ENCODE assay signal across 8 cellular contexts in genomic region chr16:89949121-89949742, GRCh38. TPM values are rescaled to one million over a fixed set of nuclear protein-coding genes. Genes with fewer than 3 reads are reported as not detected.
A peak's percentile ranks its signal among the peaks of the same experiment; 100 is the strongest.
DNase-seq lines count a peak whose midpoint lies in the region; ATAC-seq, FAIRE-seq and TF ChIP-seq lines count a peak whose summit lies in the region.

No MANE protein-coding gene starts in this region.

- TF ChIP-seq POLR2A in HepG2 (IDR thresholded peaks at IDR 0.05; ENCODE audit: insufficient read depth in 1 of 2, low read depth in 2 of 2, low read length in 2 of 2) = no peak

- no peaks in the 10 kb centered on the region for H3K27me3 ChIP-seq in ascending aorta
- peaks cover 0 to 15% of the 10 kb centered on the region in 2 experiments; a peak in 3 of 5 replicates for H3K27me3 ChIP-seq in HepG2 (ENCODE audit: control insufficient read depth in 1 of 2, insufficient read depth in 2 of 2, low read length in 2 of 2)
- H3K27me3 ChIP-seq in thymus (ENCODE audit: control insufficient read depth, insufficient read depth) = peaks cover 29% of the 10 kb centered on the region

- H3K4me1 ChIP-seq in ascending aorta (peaks cover 9 to 15% of the 10 kb centered on the region in 2 donors), HepG2 (ENCODE audit: insufficient read depth, low read length) (peaks cover 32% of the 10 kb centered on the region), thymus (ENCODE audit: control insufficient read depth, insufficient read depth, low read length) (peaks cover 6% of the 10 kb centered on the region)

- CTCF ChIA-PET in activated CD8-positive, alpha-beta memory T cell treated with anti-CD3 and anti-CD28 coated beads, Interleukin-2, amount 10 ng/mL, durations not matched to agents 7 days and 5 days (lab: Charles Lee) = interaction anchor here (0.8 to 1.3 kb wide), 4 partner anchors 23 to 250 kb away, joined by 3 to 4 read pairs (median 3); no protein-coding TSS in a partner anchor
- CTCF ChIA-PET in HepG2 (lab: Yijun Ruan, JAX; ENCODE audit: low intra/inter-chr PET ratio, low total read pairs) = no interaction called here

- in situ Hi-C loops in HepG2 (cut with HindIII; ENCODE audit: extremely low pct_ligation_motif_present, low pct_unique_long_range_greater_than_20kb) = no loop called here

- H3K36me3 ChIP-seq in ascending aorta (no peaks in the 10 kb centered on the region), HepG2 (replicated peaks in 1 of 2; ENCODE audit: control insufficient read depth in 1 of 2, insufficient read depth in 2 of 2, low read length in 2 of 2) (no peaks in the 10 kb centered on the region), thymus (ENCODE audit: control insufficient read depth, insufficient read depth) (no peaks in the 10 kb centered on the region)

- intact Hi-C loops in ascending aorta (cut with DNase I) = loop anchor here (2.0 kb wide), 1 partner anchor 26 kb away; the partner anchor contains the start of gene TUBB3
- intact Hi-C loops in HepG2 (cut with micrococcal nuclease; ENCODE audit: unreplicated experiment) = no loop called here

- H3K9me3 ChIP-seq in ascending aorta (no peaks in the 10 kb centered on the region), HepG2 (ENCODE audit: low read length) (no peaks in the 10 kb centered on the region), thymus (ENCODE audit: control insufficient read depth) (peaks cover 10% of the 10 kb centered on the region)

- peaks cover 15% of the 10 kb centered on the region for H3K79me2 ChIP-seq in HepG2 (ENCODE audit: insufficient read depth, low read length)

- 23% methylated on average over 21 of the region's 55 CpGs for WGBS in HepG2 (ENCODE audit: low lambda C conversion rate)
- WGBS in thymus = 33% methylated on average over 55 of the region's 55 CpGs

- no peak for FAIRE-seq in HepG2 (lab: Jason Lieb, UNC)

- TF ChIP-seq CTCF in ascending aorta (IDR thresholded peaks at IDR 0.05) (no peak), HepG2 (CRISPR knock-in tag; IDR thresholded peaks at IDR 0.05) (0 out of 2 replicates have a peak, but pooled peaks have one; percentile 13)

- peaks cover 15% of the 10 kb centered on the region for H3K4me1 Mint-ChIP-seq in activated CD8-positive, alpha-beta memory T cell treated with anti-CD3 and anti-CD28 coated beads, Interleukin-2, amount 10 ng/mL, durations not matched to agents 7 days and 5 days

- peak overlapping the region; percentile 43 to 56 for H3K27ac ChIP-seq in ascending aorta
- H3K27ac ChIP-seq in HepG2 (ENCODE audit: extremely low read length, insufficient read depth, low read length) = peak overlapping the region; percentile 20
- H3K27ac ChIP-seq in thymus (ENCODE audit: low read depth) = no peak overlapping the region

- no peaks in the 10 kb centered on the region for H4K20me1 ChIP-seq in HepG2 (ENCODE audit: insufficient read depth, low read length)

- ATAC-seq in activated CD8-positive, alpha-beta memory T cell treated with anti-CD3 and anti-CD28 coated beads, Interleukin-2, amount 10 ng/mL, durations not matched to agents 7 days and 5 days = no peak
- ATAC-seq in HepG2 (no peak), GM19397 (IDR thresholded peaks at IDR 0.05; ENCODE audit: unreplicated experiment) (no peak)

- no peak for TF ChIP-seq RAD21 in HepG2 (CRISPR knock-in tag; IDR thresholded peaks at IDR 0.05)

- H3K4me3 Mint-ChIP-seq in activated CD8-positive, alpha-beta memory T cell treated with anti-CD3 and anti-CD28 coated beads, Interleukin-2, amount 10 ng/mL, durations not matched to agents 7 days and 5 days = peak overlapping the region; percentile 64

- H2AFZ ChIP-seq in HepG2 (ENCODE audit: low read length) = no peak overlapping the region

- no peak overlapping the region for H3K27ac Mint-ChIP-seq in activated CD8-positive, alpha-beta memory T cell treated with anti-CD3 and anti-CD28 coated beads, Interleukin-2, amount 10 ng/mL, durations not matched to agents 7 days and 5 days

- peak overlapping the region; percentile 80 for H3K4me2 ChIP-seq in HepG2 (ENCODE audit: low read depth, low read length)

- POLR2A ChIA-PET in HepG2 (lab: Yijun Ruan, JAX) = interaction anchor here (0.7 to 4.2 kb wide), 4 partner anchors 10 to 27 kb away, joined by 4 to 46 read pairs (median 9); partner anchors contain the start of gene TUBB3

- no peaks in the 10 kb centered on the region for H3K9me3 Mint-ChIP-seq in activated CD8-positive, alpha-beta memory T cell treated with anti-CD3 and anti-CD28 coated beads, Interleukin-2, amount 10 ng/mL, durations not matched to agents 7 days and 5 days (ENCODE audit: low read depth)

- H3K9ac ChIP-seq in HepG2 (ENCODE audit: insufficient read depth, low read depth, low read length) = peak overlapping the region; percentile 86

- TF ChIP-seq EP300 in HepG2 (IDR thresholded peaks at IDR 0.05; ENCODE audit: low read depth in 2 of 2, low read length in 2 of 2) (no peak), HepG2 (CRISPR knock-in tag; IDR thresholded peaks at IDR 0.05; ENCODE audit: borderline replicate concordance) (no peak)

- H3K36me3 Mint-ChIP-seq in activated CD8-positive, alpha-beta memory T cell treated with anti-CD3 and anti-CD28 coated beads, Interleukin-2, amount 10 ng/mL, durations not matched to agents 7 days and 5 days = no peaks in the 10 kb centered on the region

- H3K4me3 ChIP-seq in ascending aorta = peak overlapping the region; percentile 68 to 75
- H3K4me3 ChIP-seq in HepG2 (replicated peaks in 1 of 3; ENCODE audit: insufficient read depth in 1 of 3, low read depth in 2 of 3, low read length in 3 of 3) = peak overlapping the region; percentile 85 to 98 (median 97)
- peak overlapping the region; percentile 53 for H3K4me3 ChIP-seq in thymus (ENCODE audit: low read length)

- BruUV-seq in HepG2 (replicated peaks; lab: Mats Ljungman, UMichigan) = no TSS peak

- DNase-seq in activated CD8-positive, alpha-beta memory T cell treated with anti-CD3 and anti-CD28 coated beads, Interleukin-2, amount 10 ng/mL, durations not matched to agents 7 days and 5 days = no peak
- no peak for DNase-seq in activated CD8-positive, alpha-beta memory T cell treated with anti-CD3 and anti-CD28 coated beads for 24 hours
- DNase-seq in ascending aorta (ENCODE audit: low spot score in 2 of 2) = no peak
- DNase-seq in HepG2 (ENCODE audit: low spot score) = no peak
- no peak for DNase-seq in DMS153 (lab: John Stamatoyannopoulos, UW)
- DNase-seq in GM19240 (ENCODE audit: insufficient read length, low spot score) = no peak

- H3K27me3 Mint-ChIP-seq in activated CD8-positive, alpha-beta memory T cell treated with anti-CD3 and anti-CD28 coated beads, Interleukin-2, amount 10 ng/mL, durations not matched to agents 7 days and 5 days = peaks cover 33% of the 10 kb centered on the region

RNA-seq across cellular contexts. Expression of gene DEF8, which starts 0.7 kb away (rescaled TPM):
- 10 to 100 TPM; 26.7 to 27.7 TPM for total RNA-seq in activated CD8-positive, alpha-beta memory T cell treated with anti-CD3 and anti-CD28 coated beads, Interleukin-2, amount 10 ng/mL, durations not matched to agents 7 days and 5 days
- 34.5 TPM for total RNA-seq in ascending aorta
- total RNA-seq in HepG2 (2016; rRNA removed; fragmentation: Illumina TruSeq; extraction: Trizol) = 98.5 and 107 TPM in 2 replicates
- total RNA-seq in HepG2 (2016; cell fraction: cytosol; rRNA removed; fragmentation: Illumina TruSeq; extraction: Trizol; ENCODE audit: low read depth) = 134 and 176 TPM in 2 replicates
- 103 and 113 TPM in 2 replicates for total RNA-seq in HepG2 (2016; cell fraction: insoluble cytoplasmic fraction; rRNA removed; fragmentation: Illumina TruSeq; extraction: Trizol)
- total RNA-seq in HepG2 (2016; cell fraction: membrane; rRNA removed; fragmentation: Illumina TruSeq; extraction: Trizol) = 127 and 160 TPM in 2 replicates
- total RNA-seq in HepG2 (2016; cell fraction: nucleus; rRNA removed; fragmentation: Illumina TruSeq; extraction: Trizol) = 48.8 and 61.5 TPM in 2 replicates
- polyA plus RNA-seq in HepG2 (2011; rRNA removed) = 98.2 and 108 TPM in 2 replicates
- 100 and 138 TPM in 2 replicates for polyA plus RNA-seq in HepG2 (2011; cell fraction: cytosol; rRNA removed)
- 490 and 545 TPM in 2 replicates for polyA plus RNA-seq in HepG2 (2011; cell fraction: nucleus; rRNA removed)
- 37.2 and 56.0 TPM in 2 replicates for polyA plus RNA-seq in HepG2 (2012)
- 170 and 205 TPM in 2 replicates for polyA plus RNA-seq in HepG2 (2016; cell fraction: cytosol; fragmentation: Illumina TruSeq; extraction: Trizol; ENCODE audit: low read depth)
- 116 and 132 TPM in 2 replicates for polyA plus RNA-seq in HepG2 (2016; cell fraction: insoluble cytoplasmic fraction; fragmentation: Illumina TruSeq; extraction: Trizol; ENCODE audit: low read depth)
- polyA plus RNA-seq in HepG2 (2016; cell fraction: membrane; fragmentation: Illumina TruSeq; extraction: Trizol; ENCODE audit: low read depth) = 126 and 153 TPM in 2 replicates
- polyA plus RNA-seq in HepG2 (2016; cell fraction: nucleus; fragmentation: Illumina TruSeq; extraction: Trizol; ENCODE audit: insufficient read depth, low read depth) = 123 and 136 TPM in 2 replicates
- 22.3 and 116 TPM in 2 replicates for polyA minus RNA-seq in HepG2 (2011; rRNA and poly(A)+ RNA removed; ENCODE audit: low replicate concordance)
- polyA minus RNA-seq in HepG2 (2011; cell fraction: cytosol; rRNA and poly(A)+ RNA removed) = 31.8 and 36.4 TPM in 2 replicates
- 46.0 and 51.1 TPM in 2 replicates for polyA minus RNA-seq in HepG2 (2011; cell fraction: nucleus; rRNA and poly(A)+ RNA removed)
- polyA plus RNA-seq in thymus = 37.8 TPM

RNA-seq across cellular contexts. Expression of gene TUBB3, which starts 26.1 kb away (rescaled TPM):
- 1 to 10 TPM; 3.6 to 5.0 TPM for total RNA-seq in activated CD8-positive, alpha-beta memory T cell treated with anti-CD3 and anti-CD28 coated beads, Interleukin-2, amount 10 ng/mL, durations not matched to agents 7 days and 5 days
- total RNA-seq in ascending aorta (2.3 TPM), HepG2 (2016; rRNA removed; fragmentation: Illumina TruSeq; extraction: Trizol) (161 and 185 TPM in 2 replicates)
- 94.2 and 96.8 TPM in 2 replicates for total RNA-seq in HepG2 (2016; cell fraction: cytosol; rRNA removed; fragmentation: Illumina TruSeq; extraction: Trizol; ENCODE audit: low read depth)
- 145 and 195 TPM in 2 replicates for total RNA-seq in HepG2 (2016; cell fraction: insoluble cytoplasmic fraction; rRNA removed; fragmentation: Illumina TruSeq; extraction: Trizol)
- 140 and 142 TPM in 2 replicates for total RNA-seq in HepG2 (2016; cell fraction: membrane; rRNA removed; fragmentation: Illumina TruSeq; extraction: Trizol)
- total RNA-seq in HepG2 (2016; cell fraction: nucleus; rRNA removed; fragmentation: Illumina TruSeq; extraction: Trizol) = 81.3 and 94.7 TPM in 2 replicates
- polyA plus RNA-seq in HepG2 (2011; rRNA removed) (110 and 152 TPM in 2 replicates), thymus (10.6 TPM)
- 84.2 and 120 TPM in 2 replicates for polyA plus RNA-seq in HepG2 (2011; cell fraction: cytosol; rRNA removed)
- 168 and 179 TPM in 2 replicates for polyA plus RNA-seq in HepG2 (2011; cell fraction: nucleus; rRNA removed)
- 45.2 and 119 TPM in 2 replicates for polyA plus RNA-seq in HepG2 (2012)
- 63.1 and 64.3 TPM in 2 replicates for polyA plus RNA-seq in HepG2 (2016; cell fraction: cytosol; fragmentation: Illumina TruSeq; extraction: Trizol; ENCODE audit: low read depth)
- 127 and 159 TPM in 2 replicates for polyA plus RNA-seq in HepG2 (2016; cell fraction: insoluble cytoplasmic fraction; fragmentation: Illumina TruSeq; extraction: Trizol; ENCODE audit: low read depth)
- 87.3 and 99.0 TPM in 2 replicates for polyA plus RNA-seq in HepG2 (2016; cell fraction: membrane; fragmentation: Illumina TruSeq; extraction: Trizol; ENCODE audit: low read depth)
- polyA plus RNA-seq in HepG2 (2016; cell fraction: nucleus; fragmentation: Illumina TruSeq; extraction: Trizol; ENCODE audit: insufficient read depth, low read depth) = 138 and 154 TPM in 2 replicates
- polyA minus RNA-seq in HepG2 (2011; rRNA and poly(A)+ RNA removed; ENCODE audit: low replicate concordance) = 34.9 and 340 TPM in 2 replicates
- 99.4 and 107 TPM in 2 replicates for polyA minus RNA-seq in HepG2 (2011; cell fraction: cytosol; rRNA and poly(A)+ RNA removed)
- 34.8 and 42.6 TPM in 2 replicates for polyA minus RNA-seq in HepG2 (2011; cell fraction: nucleus; rRNA and poly(A)+ RNA removed)

RNA-seq across cellular contexts. Expression of gene MC1R, which starts 30.6 kb away (rescaled TPM):
- 1 to 10 TPM; 2.6 to 4.1 TPM for total RNA-seq in activated CD8-positive, alpha-beta memory T cell treated with anti-CD3 and anti-CD28 coated beads, Interleukin-2, amount 10 ng/mL, durations not matched to agents 7 days and 5 days
- 13.2 TPM for total RNA-seq in ascending aorta
- total RNA-seq in HepG2 (2016; rRNA removed; fragmentation: Illumina TruSeq; extraction: Trizol) = 7.2 and 9.1 TPM in 2 replicates
- 3.5 and 3.7 TPM in 2 replicates for total RNA-seq in HepG2 (2016; cell fraction: cytosol; rRNA removed; fragmentation: Illumina TruSeq; extraction: Trizol; ENCODE audit: low read depth)
- total RNA-seq in HepG2 (2016; cell fraction: insoluble cytoplasmic fraction; rRNA removed; fragmentation: Illumina TruSeq; extraction: Trizol) = 8.1 and 8.7 TPM in 2 replicates
- 8.1 and 9.5 TPM in 2 replicates for total RNA-seq in HepG2 (2016; cell fraction: membrane; rRNA removed; fragmentation: Illumina TruSeq; extraction: Trizol)
- 7.2 and 7.7 TPM in 2 replicates for total RNA-seq in HepG2 (2016; cell fraction: nucleus; rRNA removed; fragmentation: Illumina TruSeq; extraction: Trizol)
- polyA plus RNA-seq in HepG2 (2011; rRNA removed) = 14.8 and 20.0 TPM in 2 replicates
- polyA plus RNA-seq in HepG2 (2011; cell fraction: cytosol; rRNA removed) = 14.8 and 18.9 TPM in 2 replicates
- polyA plus RNA-seq in HepG2 (2011; cell fraction: nucleus; rRNA removed) = 89.3 and 96.4 TPM in 2 replicates
- polyA plus RNA-seq in HepG2 (2012) = 6.5 and 12.0 TPM in 2 replicates
- 2.9 and 3.1 TPM in 2 replicates for polyA plus RNA-seq in HepG2 (2016; cell fraction: cytosol; fragmentation: Illumina TruSeq; extraction: Trizol; ENCODE audit: low read depth)
- 6.7 and 7.1 TPM in 2 replicates for polyA plus RNA-seq in HepG2 (2016; cell fraction: insoluble cytoplasmic fraction; fragmentation: Illumina TruSeq; extraction: Trizol; ENCODE audit: low read depth)
- 6.5 and 7.5 TPM in 2 replicates for polyA plus RNA-seq in HepG2 (2016; cell fraction: membrane; fragmentation: Illumina TruSeq; extraction: Trizol; ENCODE audit: low read depth)
- polyA plus RNA-seq in HepG2 (2016; cell fraction: nucleus; fragmentation: Illumina TruSeq; extraction: Trizol; ENCODE audit: insufficient read depth, low read depth) = 17.7 and 19.3 TPM in 2 replicates
- 23.7 and 30.7 TPM in 2 replicates for polyA minus RNA-seq in HepG2 (2011; rRNA and poly(A)+ RNA removed; ENCODE audit: low replicate concordance)
- polyA minus RNA-seq in HepG2 (2011; cell fraction: cytosol; rRNA and poly(A)+ RNA removed) = 5.4 and 5.5 TPM in 2 replicates
- 16.0 and 17.0 TPM in 2 replicates for polyA minus RNA-seq in HepG2 (2011; cell fraction: nucleus; rRNA and poly(A)+ RNA removed)
- polyA plus RNA-seq in thymus = 20.4 TPM

Comparison
In these comparisons a context has a peak if more than half of its experiments do, and no peak if none do; other contexts are left out.
1. RNA of gene TUBB3, which starts 26.1 kb away (total RNA-seq): 81.3 to 195 TPM in HepG2; 3.6 to 5.0 TPM in activated CD8-positive, alpha-beta memory T cell treated with anti-CD3 and anti-CD28 coated beads, Interleukin-2, amount 10 ng/mL, durations not matched to agents 7 days and 5 days and 2.3 TPM in ascending aorta (single experiment); every median in the first group is over 10 times any median in the second.
2. Peak in every context shown above with its lines, with median percentiles within 50 percentile points of each other: H3K4me3 ChIP-seq.